Comparison of ENCODE assay signal across 10 cellular contexts in the genomic region with DNA sequence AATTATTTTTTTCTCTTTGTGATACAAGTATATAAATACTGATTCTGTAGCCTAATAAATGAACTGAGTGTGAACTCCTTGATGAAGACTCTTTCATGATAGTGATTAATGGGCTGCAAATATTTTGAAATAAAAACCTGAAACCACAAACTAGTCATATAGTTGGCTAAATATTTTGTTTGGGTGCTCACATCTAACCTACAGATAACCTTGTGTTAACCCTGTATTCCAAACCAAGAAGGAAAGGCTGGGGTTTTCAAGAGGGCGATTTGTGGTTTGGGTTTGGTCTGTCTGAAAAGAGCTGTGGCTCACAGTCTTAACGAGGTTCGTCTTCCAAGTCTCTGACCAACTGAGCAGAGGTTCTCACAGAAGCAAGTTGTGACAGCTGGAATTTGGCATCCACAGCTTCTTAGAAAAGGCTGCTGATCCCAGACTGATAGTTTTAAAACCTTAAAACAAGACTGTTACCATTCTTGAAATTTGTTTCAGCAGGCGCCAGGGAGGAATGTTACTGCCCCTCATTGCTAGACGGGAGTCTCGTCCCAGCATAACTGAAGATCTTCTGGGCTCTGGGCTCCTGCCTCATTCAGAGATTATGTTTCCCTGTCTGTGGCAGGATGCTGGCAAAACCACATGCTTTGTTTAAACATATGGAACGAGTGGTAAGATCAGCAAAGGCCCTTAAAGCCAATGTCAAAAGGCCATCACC.
DNase-seq lines count a peak whose midpoint lies in the region; ATAC-seq, FAIRE-seq and TF ChIP-seq lines count a peak whose summit lies in the region.
"Had no signal": no experiment of that assay in that cellular context is flagged by ENCODE, and none has a peak within 500 bp of the region (broad histone marks: within the 10 kb centered on the region; RNA-seq: fewer than 3 reads in every experiment).

No MANE protein-coding gene starts in this region.

- H4K20me1 ChIP-seq in H1 (replicated peaks in 1 of 2; ENCODE audit: control insufficient read depth in 1 of 2, insufficient read depth in 2 of 2, low read length in 2 of 2) (no peaks in the 10 kb centered on the region), osteoblast (ENCODE audit: insufficient read depth, low read length) (no peaks in the 10 kb centered on the region)

- no peaks in the 10 kb centered on the region for H3K79me1 ChIP-seq in H1 (ENCODE audit: low read depth, low read length)

- no peak overlapping the region for H4K5ac ChIP-seq in H1 (ENCODE audit: insufficient read length, low read depth, low read length)

- H3K79me2 ChIP-seq in H1 (ENCODE audit: control insufficient read depth in 1 of 2, insufficient read depth in 2 of 2, low read length in 2 of 2), result no peaks in the 10 kb centered on the region
- H3K79me2 ChIP-seq in osteoblast (ENCODE audit: insufficient read depth, low read length), result no peaks in the 10 kb centered on the region

- no peak overlapping the region for H3K56ac ChIP-seq in H1 (replicated peaks; ENCODE audit: insufficient read length, low read depth, low read length)

- no peak overlapping the region for H2BK12ac ChIP-seq in H1 (ENCODE audit: low read depth, low read length)

- no peak for TF ChIP-seq POLR2A in H1 (IDR thresholded peaks at IDR 0.05; ENCODE audit: control extremely low read depth in 1 of 2, low read depth in 2 of 2, low read length in 2 of 2)

- H3K23ac ChIP-seq in H1 (ENCODE audit: insufficient read length), result no peak overlapping the region

- H3K14ac ChIP-seq in H1 (ENCODE audit: insufficient read length), result no peak overlapping the region

- FAIRE-seq in H1 (lab: Jason Lieb, UNC), result no peak

- H2BK20ac ChIP-seq in H1 (ENCODE audit: low read length), result no peak overlapping the region

- TF ChIP-seq CTCF in H1 (IDR thresholded peaks at IDR 0.05; ENCODE audit: control extremely low read depth in 1 of 3, insufficient read depth in 1 of 3, low read depth in 1 of 3, low read length in 3 of 3) (no peak), osteoblast (IDR thresholded peaks at IDR 0.05; ENCODE audit: extremely low read depth, low read depth, low read length) (no peak)

- H3K4me2 ChIP-seq in H1 (ENCODE audit: insufficient read depth in 1 of 2, low read depth in 2 of 2, low read length in 2 of 2), result no peak overlapping the region
- peak overlapping the region; percentile 52 for H3K4me2 ChIP-seq in osteoblast (ENCODE audit: insufficient read depth, low read length)

- H3K9me3 ChIP-seq in H1 (ENCODE audit: insufficient read depth in 2 of 2, low read depth in 1 of 2, low read length in 1 of 2) (no peaks in the 10 kb centered on the region), osteoblast (ENCODE audit: low read depth, low read length) (peaks cover 2% of the 10 kb centered on the region)
- no peaks in the 10 kb centered on the region for H3K9me3 ChIP-seq in effector memory CD4-positive, alpha-beta T cell (ENCODE audit: control insufficient read depth, low read length)

- H3K36me3 ChIP-seq in H1 (ENCODE audit: control insufficient read depth in 2 of 4, insufficient read depth in 4 of 4, low read length in 3 of 4) (no peaks in the 10 kb centered on the region; a peak in 1 of 8 replicates), osteoblast (ENCODE audit: insufficient read depth, low read length) (no peaks in the 10 kb centered on the region)
- no peaks in the 10 kb centered on the region for H3K36me3 ChIP-seq in effector memory CD4-positive, alpha-beta T cell (ENCODE audit: control insufficient read depth, insufficient read depth, low read length)

- H3K4me3 ChIP-seq in H1 (ENCODE audit: extremely low read depth in 1 of 4, insufficient read depth in 2 of 4, low read depth in 3 of 4, low read length in 4 of 4), result no peak overlapping the region
- H3K4me3 ChIP-seq in osteoblast (ENCODE audit: insufficient read depth, low read length), result no peak overlapping the region
- H3K4me3 ChIP-seq in effector memory CD4-positive, alpha-beta T cell (ENCODE audit: insufficient read depth, low read depth, low read length, poor library complexity, severe bottlenecking), result no peak overlapping the region

- CTCF ChIA-PET in H1 (lab: Charles Lee; ENCODE audit: partially characterized antibody), result interaction anchor here (0.6 kb wide), 1 partner anchor 623 kb away, joined by 3 read pairs; no protein-coding TSS in a partner anchor

- H2BK120ac ChIP-seq in H1 (replicated peaks; ENCODE audit: low read depth, low read length), result no peak overlapping the region

- no peak overlapping the region for H3K4ac ChIP-seq in H1 (replicated peaks; ENCODE audit: insufficient read length, low read depth, low read length)

- no peaks in the 10 kb centered on the region for H3K23me2 ChIP-seq in H1 (ENCODE audit: low read depth, low read length)

- H4K91ac ChIP-seq in H1 (replicated peaks; ENCODE audit: insufficient read length, low read length), result no peak overlapping the region

- no peaks in the 10 kb centered on the region; a peak in 2 of 7 replicates for H3K4me1 ChIP-seq in H1 (replicated peaks in 1 of 4; ENCODE audit: control insufficient read depth in 3 of 4, insufficient read depth in 4 of 4, low read length in 3 of 4)
- peaks cover 28% of the 10 kb centered on the region for H3K4me1 ChIP-seq in osteoblast (ENCODE audit: insufficient read depth, low read length)
- H3K4me1 ChIP-seq in effector memory CD4-positive, alpha-beta T cell (ENCODE audit: control insufficient read depth, insufficient read depth, low read length, poor library complexity, severe bottlenecking), result no peaks in the 10 kb centered on the region

- no peak overlapping the region for H2AK5ac ChIP-seq in H1 (ENCODE audit: low read depth, low read length)

- H3K27me3 ChIP-seq in H1 (replicated peaks in 1 of 4; ENCODE audit: control insufficient read depth in 3 of 4, extremely low read depth in 1 of 4, insufficient read depth in 3 of 4, low read length in 3 of 4) (no peaks in the 10 kb centered on the region), osteoblast (ENCODE audit: insufficient read depth, low read length) (no peaks in the 10 kb centered on the region)
- H3K27me3 ChIP-seq in effector memory CD4-positive, alpha-beta T cell (replicated peaks; ENCODE audit: control insufficient read depth, insufficient read depth, low read length, poor library complexity, severe bottlenecking), result no peaks in the 10 kb centered on the region

- TF ChIP-seq RAD21 in H1 (IDR thresholded peaks at IDR 0.05 in 1 of 2, conservative IDR thresholded peaks at IDR 0.05 in 1 of 2; ENCODE audit: low read depth in 2 of 2, low read length in 2 of 2), result no peak

- H2AFZ ChIP-seq in H1 (ENCODE audit: low read length) (peak overlapping the region; percentile 81; the same call in 1 of the 2 replicates), osteoblast (ENCODE audit: low read length) (peak overlapping the region; percentile 1)

- POLR2A ChIA-PET in H1 (lab: Charles Lee; ENCODE audit: partially characterized antibody), result no interaction called here

- H3K9ac ChIP-seq in H1 (replicated peaks in 1 of 4; ENCODE audit: extremely low read depth in 1 of 4, low read depth in 3 of 4, low read length in 3 of 4), result no peak overlapping the region

- H3K18ac ChIP-seq in H1 (ENCODE audit: extremely low read depth, low read length), result no peak overlapping the region

- DNase-seq in H4 (ENCODE audit: low spot score) (peak; percentile 89), NOMO-1 treated with DMSO at 0.1 percent for 48 hours (lab: John Stamatoyannopoulos, UW; ENCODE audit: unreplicated experiment) (peak; percentile 67), H1 (ENCODE audit: low read depth in 1 of 2, low spot score in 2 of 2) (no peak), osteoblast (ENCODE audit: insufficient read length, low spot score, missing footprints) (peak; percentile 87), head of caudate nucleus (no peak)
- no peak for DNase-seq in stimulated activated naive CD4-positive, alpha-beta T cell (lab: John Stamatoyannopoulos, UW)
- DNase-seq in effector memory CD4-positive, alpha-beta T cell, result no peak
- DNase-seq: activated CD4-positive, alpha-beta T cell treated with anti-CD3 and anti-CD28 coated beads, Interleukin-2, amount 50 U/mL, for 1 hour; cortex of kidney had no signal

- no peak for ATAC-seq in GM21360 (IDR thresholded peaks at IDR 0.05; ENCODE audit: unreplicated experiment)

- WGBS in H1 (ENCODE audit: extremely low coverage in 1 of 2, insufficient coverage in 1 of 2, insufficient read length in 1 of 2, insufficient replicate concordance in 2 of 2, low coverage in 1 of 2, low lambda C conversion rate in 2 of 2, missing lambda C conversion rate in 1 of 2), 2 experiments, result 84% methylated on average over 7 of the region's 7 CpGs; no CpG with 5 or more reads in 1 of the 2 experiments

- no peak overlapping the region for H2BK5ac ChIP-seq in H1 (ENCODE audit: low read depth, low read length)

- H3K27ac ChIP-seq in H1 (ENCODE audit: low read depth, low read length) (no peak overlapping the region), osteoblast (ENCODE audit: low read depth, low read length) (peak overlapping the region; percentile 91)
- no peak overlapping the region for H3K27ac ChIP-seq in effector memory CD4-positive, alpha-beta T cell (ENCODE audit: insufficient read depth, low read length, poor library complexity, severe bottlenecking)

- intact Hi-C loops in head of caudate nucleus (cut with DNase I), result no loop called here

- TF ChIP-seq EP300 in H1 (IDR thresholded peaks at IDR 0.05; ENCODE audit: borderline replicate concordance in 1 of 2, low read depth in 2 of 2, low read length in 2 of 2), result no peak

- H2BK15ac ChIP-seq in H1 (ENCODE audit: low read length), result no peak overlapping the region

- H4K8ac ChIP-seq in H1 (ENCODE audit: extremely low read depth, insufficient read depth, low read length), result no peak overlapping the region

TF ChIP-seq in H1, 55 proteins besides CTCF, POLR2A, EP300 and RAD21 (continues in another document):
- TF ChIP-seq MAFK (IDR thresholded peaks at IDR 0.05; ENCODE audit: low read depth, low read length) (no peak), TBP (IDR thresholded peaks at IDR 0.05; ENCODE audit: low read depth, low read length) (no peak), KDM4A (IDR thresholded peaks at IDR 0.05; ENCODE audit: low read depth, low read length, severe bottlenecking) (no peak), RNF2 (IDR thresholded peaks at IDR 0.05; ENCODE audit: borderline replicate concordance, low read depth, low read length, missing control alignments, poor library complexity, severe bottlenecking) (no peak), MAX (IDR thresholded peaks at IDR 0.05) (no peak), HDAC6 (IDR thresholded peaks at IDR 0.05; ENCODE audit: low read depth, low read length) (no peak), RBBP5 (IDR thresholded peaks at IDR 0.05; ENCODE audit: borderline replicate concordance, low read depth, low read length) (no peak), TAF7 (optimal IDR thresholded peaks at IDR 0.05; ENCODE audit: borderline replicate concordance, low read depth, low read length) (no peak), ATF3 (IDR thresholded peaks at IDR 0.05; ENCODE audit: insufficient read depth, low read depth, low read length) (no peak)

Comparison
In these comparisons a context has a peak if more than half of its experiments do, and no peak if none do; other contexts are left out.
1. DNase-seq: peak in H4 (single experiment), NOMO-1 treated with DMSO at 0.1 percent for 48 hours (single experiment) and osteoblast (single experiment); none in H1 (0 of 2), head of caudate nucleus (0 of 42), stimulated activated naive CD4-positive, alpha-beta T cell (0 of 6) and effector memory CD4-positive, alpha-beta T cell (0 of 3).